11 cellular contexts compared by ENCODE assay signal in genomic region chr19:55253264-55253663, GRCh38. TPM values are rescaled to one million over a fixed set of nuclear protein-coding genes. Genes with fewer than 3 reads are reported as not detected.
DNase-seq lines count a peak whose midpoint lies in the region; ATAC-seq, FAIRE-seq and TF ChIP-seq lines count a peak whose summit lies in the region.
"Had no signal": no experiment of that assay in that cellular context is flagged by ENCODE, and none has a peak within 500 bp of the region (broad histone marks: within the 10 kb centered on the region; RNA-seq: fewer than 3 reads in every experiment).

No MANE protein-coding gene starts in this region.

- TF ChIP-seq CTCF in progenitor cell of endocrine pancreas (IDR thresholded peaks at IDR 0.05; ENCODE audit: unreplicated experiment): no peak

- DNase-seq in COLO668 (lab: John Stamatoyannopoulos, UW; ENCODE audit: unreplicated experiment) (peak; percentile 15), progenitor cell of endocrine pancreas (ENCODE audit: low spot score, unreplicated experiment) (no peak), dermis blood vessel endothelial cell (no peak), GM19239 (ENCODE audit: insufficient read length, low spot score) (no peak)
- DNase-seq in activated naive CD8-positive, alpha-beta T cell treated with anti-CD3 and anti-CD28 coated beads, Interleukin-2, amount 10 ng/mL, durations not matched to agents 7 days and 5 days: no peak
- DNase-seq: DMS 273 treated with DMSO at 0.1 percent for 48 hours, foreskin melanocyte, left ventricle myocardium inferior, NCI-H1694 had no signal

- no peak for FAIRE-seq in GM19239 (lab: Jason Lieb, UNC)

- H3K27me3 Mint-ChIP-seq in IgD-negative memory B cell (no peaks in the 10 kb centered on the region), progenitor cell of endocrine pancreas (no peaks in the 10 kb centered on the region)
- H3K27me3 Mint-ChIP-seq in activated naive CD8-positive, alpha-beta T cell treated with anti-CD3 and anti-CD28 coated beads, Interleukin-2, amount 10 ng/mL, durations not matched to agents 7 days and 5 days: no peaks in the 10 kb centered on the region

- H3K9me3 Mint-ChIP-seq in IgD-negative memory B cell (no peaks in the 10 kb centered on the region), progenitor cell of endocrine pancreas (ENCODE audit: low read depth) (no peaks in the 10 kb centered on the region)
- H3K9me3 Mint-ChIP-seq in activated naive CD8-positive, alpha-beta T cell treated with anti-CD3 and anti-CD28 coated beads, Interleukin-2, amount 10 ng/mL, durations not matched to agents 7 days and 5 days: no peaks in the 10 kb centered on the region

- H3K4me1 Mint-ChIP-seq in IgD-negative memory B cell (peaks cover 53 to 60% (median 55%) of the 10 kb centered on the region in 3 donors), progenitor cell of endocrine pancreas (ENCODE audit: low read depth) (peaks cover 23% of the 10 kb centered on the region)
- H3K4me1 Mint-ChIP-seq in activated naive CD8-positive, alpha-beta T cell treated with anti-CD3 and anti-CD28 coated beads, Interleukin-2, amount 10 ng/mL, durations not matched to agents 7 days and 5 days: peaks cover 56% of the 10 kb centered on the region

- H3K36me3 Mint-ChIP-seq in IgD-negative memory B cell (no peaks in the 10 kb centered on the region), progenitor cell of endocrine pancreas (ENCODE audit: insufficient read depth) (no peaks in the 10 kb centered on the region)
- peaks cover 34% of the 10 kb centered on the region for H3K36me3 Mint-ChIP-seq in activated naive CD8-positive, alpha-beta T cell treated with anti-CD3 and anti-CD28 coated beads, Interleukin-2, amount 10 ng/mL, durations not matched to agents 7 days and 5 days

- peak overlapping the region; percentile 90 to 97 (median 96) for H3K4me3 Mint-ChIP-seq in IgD-negative memory B cell
- H3K4me3 Mint-ChIP-seq in activated naive CD8-positive, alpha-beta T cell treated with anti-CD3 and anti-CD28 coated beads, Interleukin-2, amount 10 ng/mL, durations not matched to agents 7 days and 5 days: peak overlapping the region; percentile 99
- H3K4me3 Mint-ChIP-seq in progenitor cell of endocrine pancreas (ENCODE audit: low read depth): no peak overlapping the region

- POLR2A ChIA-PET in activated naive CD8-positive, alpha-beta T cell treated with anti-CD3 and anti-CD28 coated beads, Interleukin-2, amount 10 ng/mL, durations not matched to agents 7 days and 5 days (lab: Charles Lee): interaction anchor here (0.6 to 8.4 kb wide), 11 partner anchors 9 to 881 kb away, joined by 3 to 120 read pairs (median 10); partner anchors contain the start of genes HSPBP1, KMT5C, PPP1R12C and TMEM238

- H3K27ac Mint-ChIP-seq in IgD-negative memory B cell (peak overlapping the region; percentile 98 to 99 (median 98)), progenitor cell of endocrine pancreas (peak overlapping the region; percentile 45)
- peak overlapping the region; percentile 99 for H3K27ac Mint-ChIP-seq in activated naive CD8-positive, alpha-beta T cell treated with anti-CD3 and anti-CD28 coated beads, Interleukin-2, amount 10 ng/mL, durations not matched to agents 7 days and 5 days

- no peak for ATAC-seq in activated naive CD8-positive, alpha-beta T cell treated with anti-CD3 and anti-CD28 coated beads, Interleukin-2, amount 10 ng/mL, durations not matched to agents 7 days and 5 days (ENCODE audit: low read depth)
- ATAC-seq in HG03139 (IDR thresholded peaks at IDR 0.05; ENCODE audit: unreplicated experiment): no peak

RNA-seq across cellular contexts. Expression of gene PPP6R1, which starts 5.6 kb away (rescaled TPM):
- polyA plus RNA-seq in IgD-negative memory B cell: 47.0 TPM
- total RNA-seq in activated naive CD8-positive, alpha-beta T cell treated with anti-CD3 and anti-CD28 coated beads, Interleukin-2, amount 10 ng/mL, durations not matched to agents 7 days and 5 days: 100 to 1,000 TPM; 211 to 226 TPM
- total RNA-seq in progenitor cell of endocrine pancreas: 70.9 and 72.3 TPM in 2 replicates
- total RNA-seq in dermis blood vessel endothelial cell: 23.8 and 54.5 TPM in 2 replicates

RNA-seq across cellular contexts. Expression of gene TMEM86B, which starts 24.7 kb away (rescaled TPM):
- 1.4 TPM for polyA plus RNA-seq in IgD-negative memory B cell
- total RNA-seq in activated naive CD8-positive, alpha-beta T cell treated with anti-CD3 and anti-CD28 coated beads, Interleukin-2, amount 10 ng/mL, durations not matched to agents 7 days and 5 days: 10 to 100 TPM; 18.8 to 19.4 TPM
- total RNA-seq in progenitor cell of endocrine pancreas: 10.0 and 12.0 TPM in 2 replicates
- total RNA-seq in dermis blood vessel endothelial cell: 1.0 and 1.1 TPM in 2 replicates

RNA-seq across cellular contexts. Expression of gene HSPBP1, which starts 26.6 kb away (rescaled TPM):
- 34.1 TPM for polyA plus RNA-seq in IgD-negative memory B cell
- 10 to 100 TPM; 19.5 to 20.3 TPM for total RNA-seq in activated naive CD8-positive, alpha-beta T cell treated with anti-CD3 and anti-CD28 coated beads, Interleukin-2, amount 10 ng/mL, durations not matched to agents 7 days and 5 days
- total RNA-seq in progenitor cell of endocrine pancreas (46.1 and 46.9 TPM in 2 replicates), dermis blood vessel endothelial cell (23.5 and 41.4 TPM in 2 replicates)

RNA-seq across cellular contexts. Expression of gene BRSK1, which starts 30.5 kb away (rescaled TPM):
- polyA plus RNA-seq in IgD-negative memory B cell: 0.34 TPM
- total RNA-seq in activated naive CD8-positive, alpha-beta T cell treated with anti-CD3 and anti-CD28 coated beads, Interleukin-2, amount 10 ng/mL, durations not matched to agents 7 days and 5 days: 1 to 10 TPM; 9.0 TPM
- total RNA-seq in progenitor cell of endocrine pancreas (67.6 and 68.7 TPM in 2 replicates), dermis blood vessel endothelial cell (0.79 and 2.2 TPM in 2 replicates)

RNA-seq across cellular contexts. Expression of gene PTPRH, which starts 44.0 kb away (rescaled TPM):
- not detected for polyA plus RNA-seq in IgD-negative memory B cell
- total RNA-seq in activated naive CD8-positive, alpha-beta T cell treated with anti-CD3 and anti-CD28 coated beads, Interleukin-2, amount 10 ng/mL, durations not matched to agents 7 days and 5 days: not detected
- total RNA-seq in progenitor cell of endocrine pancreas (0.43 and 1.6 TPM in 2 replicates), dermis blood vessel endothelial cell (0.17 and 0.19 TPM in 2 replicates)

Comparison
In these comparisons a context has a peak if more than half of its experiments do, and no peak if none do; other contexts are left out.
1. H3K27ac Mint-ChIP-seq: peak in every context shown above with its lines; median percentile 99 in activated naive CD8-positive, alpha-beta T cell treated with anti-CD3 and anti-CD28 coated beads, Interleukin-2, amount 10 ng/mL, durations not matched to agents 7 days and 5 days; 98 in IgD-negative memory B cell; 45 in progenitor cell of endocrine pancreas.